Comparison of ENCODE assay signal across 6 cellular contexts in genomic region chr19:32867436-32867835, GRCh38. TPM values are rescaled to one million over a fixed set of nuclear protein-coding genes. Genes with fewer than 3 reads are reported as not detected.
"Had no signal": no experiment of that assay in that cellular context is flagged by ENCODE, and none has a peak within 500 bp of the region (broad histone marks: within the 10 kb centered on the region; RNA-seq: fewer than 3 reads in every experiment).

No MANE protein-coding gene starts in this region.

RNA-seq across cellular contexts. Expression of gene SLC7A9, which starts 2.1 kb away (rescaled TPM):
- total RNA-seq: K562, M059J, NCI-H460, OCI-LY7, Right ventricle myocardium superior, SJSA1 had no signal
